In genomic region chr12:4148418-4149056, GRCh38 we compare ENCODE assay signal across 8 cellular contexts.
DNase-seq lines count a peak whose midpoint lies in the region; ATAC-seq and TF ChIP-seq lines count a peak whose summit lies in the region.

No MANE protein-coding gene starts in this region.

- peaks cover 90% of the 10 kb centered on the region for H3K4me1 Mint-ChIP-seq in activated CD8-positive, alpha-beta memory T cell treated with anti-CD3 and anti-CD28 coated beads, Interleukin-2, amount 10 ng/mL, durations not matched to agents 7 days and 5 days
- no peaks in the 10 kb centered on the region for H3K4me1 Mint-ChIP-seq in HFFc6 (ENCODE audit: low read depth)

- H3K27ac Mint-ChIP-seq in activated CD8-positive, alpha-beta memory T cell treated with anti-CD3 and anti-CD28 coated beads, Interleukin-2, amount 10 ng/mL, durations not matched to agents 7 days and 5 days: peak overlapping the region; percentile 81
- no peak overlapping the region for H3K27ac Mint-ChIP-seq in HFFc6

- H3K4me3 Mint-ChIP-seq in activated CD8-positive, alpha-beta memory T cell treated with anti-CD3 and anti-CD28 coated beads, Interleukin-2, amount 10 ng/mL, durations not matched to agents 7 days and 5 days: no peak overlapping the region
- no peak overlapping the region for H3K4me3 Mint-ChIP-seq in HFFc6

- H3K27me3 Mint-ChIP-seq in activated CD8-positive, alpha-beta memory T cell treated with anti-CD3 and anti-CD28 coated beads, Interleukin-2, amount 10 ng/mL, durations not matched to agents 7 days and 5 days: no peaks in the 10 kb centered on the region
- peaks cover 8% of the 10 kb centered on the region for H3K27me3 Mint-ChIP-seq in HFFc6 (ENCODE audit: insufficient read depth)

- CTCF ChIA-PET in activated CD8-positive, alpha-beta memory T cell treated with anti-CD3 and anti-CD28 coated beads, Interleukin-2, amount 10 ng/mL, durations not matched to agents 7 days and 5 days (lab: Charles Lee): interaction anchor here (1.2 to 10.4 kb wide), 5 partner anchors 8 to 129 kb away, joined by 3 to 97 read pairs (median 12); partner anchors contain the start of gene CCND2

- intact Hi-C loops in left colon (cut with DNase I, micrococcal nuclease): no loop called here

- DNase-seq in activated CD8-positive, alpha-beta memory T cell treated with anti-CD3 and anti-CD28 coated beads, Interleukin-2, amount 10 ng/mL, durations not matched to agents 7 days and 5 days: peak; percentile 58
- DNase-seq in activated CD8-positive, alpha-beta memory T cell treated with anti-CD3 and anti-CD28 coated beads for 24 hours: no peak
- peak; percentile 52 for DNase-seq in activated CD4-positive, alpha-beta T cell treated with anti-CD3 and anti-CD28 coated beads, Interleukin-2, amount 50 U/mL, for 1 hour
- peak; percentile 67 to 82 for DNase-seq in left colon
- no peak for DNase-seq in HFFc6
- DNase-seq in NCI-H1436 treated with DMSO at 0.1 percent for 48 hours (lab: John Stamatoyannopoulos, UW): no peak
- no peak for DNase-seq in NCI-H1417 treated with DMSO at 0.1 percent for 48 hours (lab: John Stamatoyannopoulos, UW)

- H3K36me3 Mint-ChIP-seq in activated CD8-positive, alpha-beta memory T cell treated with anti-CD3 and anti-CD28 coated beads, Interleukin-2, amount 10 ng/mL, durations not matched to agents 7 days and 5 days: peaks cover 21% of the 10 kb centered on the region
- H3K36me3 Mint-ChIP-seq in HFFc6 (ENCODE audit: low read depth): no peaks in the 10 kb centered on the region; the same call in none of the 2 replicates

- peaks cover 4% of the 10 kb centered on the region for H3K9me3 Mint-ChIP-seq in activated CD8-positive, alpha-beta memory T cell treated with anti-CD3 and anti-CD28 coated beads, Interleukin-2, amount 10 ng/mL, durations not matched to agents 7 days and 5 days (ENCODE audit: low read depth)
- H3K9me3 Mint-ChIP-seq in HFFc6: peaks cover 30% of the 10 kb centered on the region

- no peak for ATAC-seq in activated CD8-positive, alpha-beta memory T cell treated with anti-CD3 and anti-CD28 coated beads, Interleukin-2, amount 10 ng/mL, durations not matched to agents 7 days and 5 days
- ATAC-seq in HG03135 (IDR thresholded peaks at IDR 0.05; ENCODE audit: unreplicated experiment): peak; percentile 53
- peak; percentile 69 for ATAC-seq in left colon

- TF ChIP-seq CTCF in HFFc6 (IDR thresholded peaks at IDR 0.05): no peak

Comparison
In these comparisons a context has a peak if more than half of its experiments do, and no peak if none do; other contexts are left out.
1. DNase-seq: peak in activated CD8-positive, alpha-beta memory T cell treated with anti-CD3 and anti-CD28 coated beads, Interleukin-2, amount 10 ng/mL, durations not matched to agents 7 days and 5 days (single experiment), activated CD4-positive, alpha-beta T cell treated with anti-CD3 and anti-CD28 coated beads, Interleukin-2, amount 50 U/mL, for 1 hour (single experiment) and left colon (2 of 2); none in activated CD8-positive, alpha-beta memory T cell treated with anti-CD3 and anti-CD28 coated beads for 24 hours (single experiment), HFFc6 (single experiment), NCI-H1436 treated with DMSO at 0.1 percent for 48 hours (single experiment) and NCI-H1417 treated with DMSO at 0.1 percent for 48 hours (single experiment).